1 cellular context compared by ENCODE assay signal in genomic region chr1:33235521-33235920, GRCh38.
TF ChIP-seq lines count a peak whose summit lies in the region.

No MANE protein-coding gene starts in this region.

TF ChIP-seq in HepG2, 621 proteins besides CTCF, POLR2A, EP300 and RAD21:
- no peak for TF ChIP-seq GLMP (CRISPR knock-in tag; IDR thresholded peaks at IDR 0.05; ENCODE audit: borderline replicate concordance)
- TF ChIP-seq TIGD3 (CRISPR knock-in tag; IDR thresholded peaks at IDR 0.05; ENCODE audit: borderline replicate concordance) = no peak
- TF ChIP-seq NR2C2 (CRISPR knock-in tag; IDR thresholded peaks at IDR 0.05; ENCODE audit: borderline replicate concordance) = no peak
- TF ChIP-seq KAT2B (IDR thresholded peaks at IDR 0.05; ENCODE audit: borderline replicate concordance, low read depth, low read length) = no peak
- TF ChIP-seq ELF3 (CRISPR knock-in tag; IDR thresholded peaks at IDR 0.05) = 0 out of 2 replicates have a peak, but pooled peaks have one; percentile 56
- TF ChIP-seq NFKBIZ (CRISPR knock-in tag; IDR thresholded peaks at IDR 0.05) = no peak
- no peak for TF ChIP-seq JARID2 (CRISPR knock-in tag; IDR thresholded peaks at IDR 0.05; ENCODE audit: insufficient replicate concordance)
- no peak for TF ChIP-seq SRSF4 (IDR thresholded peaks at IDR 0.05; ENCODE audit: low read depth, low read length, poor library complexity, severe bottlenecking)
- 0 out of 2 replicates have a peak, but pooled peaks have one; percentile 20 for TF ChIP-seq PPARG (CRISPR knock-in tag; conservative IDR thresholded peaks at IDR 0.05)
- no peak for TF ChIP-seq ZNF580 (CRISPR knock-in tag; IDR thresholded peaks at IDR 0.05; ENCODE audit: borderline replicate concordance, low read depth)
- no peak for TF ChIP-seq SMC3 (IDR thresholded peaks at IDR 0.05; ENCODE audit: low read length)
- TF ChIP-seq HIC2 (CRISPR knock-in tag; IDR thresholded peaks at IDR 0.05; ENCODE audit: low read depth) = no peak
- no peak for TF ChIP-seq BCLAF1 (IDR thresholded peaks at IDR 0.05)
- no peak for TF ChIP-seq AHR (CRISPR knock-in tag; IDR thresholded peaks at IDR 0.05)
- TF ChIP-seq JDP2 (CRISPR knock-in tag; IDR thresholded peaks at IDR 0.05; ENCODE audit: borderline replicate concordance) = no peak
- TF ChIP-seq ZNF768 (CRISPR knock-in tag; IDR thresholded peaks at IDR 0.05) = no peak
- no peak for TF ChIP-seq MEIS1 (CRISPR knock-in tag; IDR thresholded peaks at IDR 0.05; ENCODE audit: borderline replicate concordance)
